Comparison of ENCODE assay signal across 11 cellular contexts in genomic region chr17:61395983-61396585, GRCh38. TPM values are rescaled to one million over a fixed set of nuclear protein-coding genes. Genes with fewer than 3 reads are reported as not detected.
DNase-seq lines count a peak whose midpoint lies in the region; ATAC-seq, FAIRE-seq and TF ChIP-seq lines count a peak whose summit lies in the region.
"Had no signal": no experiment of that assay in that cellular context is flagged by ENCODE, and none has a peak within 500 bp of the region (broad histone marks: within the 10 kb centered on the region; RNA-seq: fewer than 3 reads in every experiment).

No MANE protein-coding gene starts in this region.

- H4K20me1 ChIP-seq in HepG2 (ENCODE audit: insufficient read depth, low read length), result no peaks in the 10 kb centered on the region

- H2AFZ ChIP-seq in HepG2 (ENCODE audit: low read length), result no peak overlapping the region

- no peak for FAIRE-seq in HepG2 (lab: Jason Lieb, UNC)

- peaks cover 22% of the 10 kb centered on the region for H3K79me2 ChIP-seq in HepG2 (ENCODE audit: insufficient read depth, low read length)

- DNase-seq in HepG2 (ENCODE audit: low spot score) (no peak), NCI-H510A treated with DMSO at 0.1 percent for 48 hours (lab: John Stamatoyannopoulos, UW) (no peak), RPMI8226 (no peak), NCI-H446 (lab: John Stamatoyannopoulos, UW) (no peak)
- DNase-seq: CD4-positive, alpha-beta T cell; kidney glomerular epithelial cell had no signal

- TF ChIP-seq POLR2A in HepG2 (IDR thresholded peaks at IDR 0.05; ENCODE audit: insufficient read depth in 1 of 2, low read depth in 2 of 2, low read length in 2 of 2), result no peak

- intact Hi-C loops in HepG2 (cut with micrococcal nuclease; ENCODE audit: unreplicated experiment), result loop anchor here (10.0 kb wide), 1 partner anchor 671 kb away; no protein-coding TSS in a partner anchor

- H3K27ac ChIP-seq in HEK293 (ENCODE audit: extremely low read depth, low read depth, low read length) (no peak overlapping the region), cingulate gyrus (ENCODE audit: low read depth, low read length) (peak overlapping the region; percentile 60), HepG2 (ENCODE audit: extremely low read length, insufficient read depth, low read length) (no peak overlapping the region), skin epidermis (peak overlapping the region in 11 of 21 experiments; percentile 1 to 79 (median 57))

- H3K4me1 ChIP-seq in HEK293 (ENCODE audit: control insufficient read depth, insufficient read depth, low read length) (peaks cover 3% of the 10 kb centered on the region), HepG2 (ENCODE audit: insufficient read depth, low read length) (peaks cover 61% of the 10 kb centered on the region)

- H3K27me3 ChIP-seq in HepG2 (ENCODE audit: control insufficient read depth in 1 of 2, insufficient read depth in 2 of 2, low read length in 2 of 2), result no peaks in the 10 kb centered on the region

- CTCF ChIA-PET in HEK293 (lab: Yijun Ruan, JAX), result interaction anchor here (0.6 to 0.7 kb wide), 2 partner anchors 78 to 217 kb away, joined by 3 read pairs; no protein-coding TSS in a partner anchor
- CTCF ChIA-PET in HepG2 (lab: Yijun Ruan, JAX; ENCODE audit: low intra/inter-chr PET ratio, low total read pairs), result no interaction called here

- no peak overlapping the region for H3K9ac ChIP-seq in HepG2 (ENCODE audit: insufficient read depth, low read depth, low read length)

- POLR2A ChIA-PET in HEK293 (lab: Yijun Ruan, JAX), result no interaction called here
- POLR2A ChIA-PET in HepG2 (lab: Yijun Ruan, JAX), result no interaction called here

- WGBS in HepG2 (ENCODE audit: low lambda C conversion rate), result 94% methylated on average over 55 of the region's 63 CpGs

- TF ChIP-seq CTCF in HEK293 (tag by site-specific recombination; IDR thresholded peaks at IDR 0.05), result no peak
- no peak for TF ChIP-seq CTCF in HepG2 (CRISPR knock-in tag; IDR thresholded peaks at IDR 0.05)

- H3K4me3 ChIP-seq in HEK293 (ENCODE audit: low read depth, low read length) (no peak overlapping the region), HepG2 (replicated peaks in 1 of 3; ENCODE audit: insufficient read depth in 1 of 3, low read depth in 2 of 3, low read length in 3 of 3) (no peak overlapping the region), skin epidermis (peak overlapping the region in 3 of 7 experiments; percentile 3 to 54 (median 25))

- H3K9me3 ChIP-seq in HEK293 (ENCODE audit: control insufficient read depth, insufficient read depth, low read depth, low read length), result no peaks in the 10 kb centered on the region
- H3K9me3 ChIP-seq in HepG2 (ENCODE audit: low read length), result no peaks in the 10 kb centered on the region

- no peak for TF ChIP-seq RAD21 in HepG2 (CRISPR knock-in tag; IDR thresholded peaks at IDR 0.05)

- H3K36me3 ChIP-seq in HEK293 (ENCODE audit: control insufficient read depth in 2 of 2, insufficient read depth in 1 of 2, low read length in 2 of 2) (peaks cover 0 to 7% of the 10 kb centered on the region in 2 experiments; a peak in 1 of 3 replicates), HepG2 (replicated peaks in 1 of 2; ENCODE audit: control insufficient read depth in 1 of 2, insufficient read depth in 2 of 2, low read length in 2 of 2) (no peaks in the 10 kb centered on the region; a peak in 1 of 5 replicates)

- H3K4me2 ChIP-seq in HepG2 (ENCODE audit: low read depth, low read length), result no peak overlapping the region

- ATAC-seq in HepG2, result no peak
- ATAC-seq in GM18873 (IDR thresholded peaks at IDR 0.05; ENCODE audit: low FRiP score, unreplicated experiment), result no peak

- in situ Hi-C loops in HepG2 (cut with HindIII; ENCODE audit: extremely low pct_ligation_motif_present, low pct_unique_long_range_greater_than_20kb), result loop anchor here (10.0 kb wide), 1 partner anchor 671 kb away; no protein-coding TSS in a partner anchor

- TF ChIP-seq EP300 in HepG2 (IDR thresholded peaks at IDR 0.05; ENCODE audit: low read depth in 2 of 2, low read length in 2 of 2), result no peak
- TF ChIP-seq EP300 in HepG2 (CRISPR knock-in tag; IDR thresholded peaks at IDR 0.05; ENCODE audit: borderline replicate concordance), result no peak

- no TSS peak for BruUV-seq in HepG2 (replicated peaks; lab: Mats Ljungman, UMichigan)

TF ChIP-seq in HEK293, 187 proteins besides CTCF, POLR2A, EP300 and RAD21 (continues in another document):
- TF ChIP-seq ZNF600 (tag by site-specific recombination; IDR thresholded peaks at IDR 0.05) (peak; percentile 53; the same call in 1 of the 2 replicates), SCRT2 (tag by site-specific recombination; IDR thresholded peaks at IDR 0.05) (no peak)

TF ChIP-seq in HepG2, 621 proteins besides CTCF, POLR2A, EP300 and RAD21 (continues in another document):
- peak; percentile 81; the same call in 1 of the 2 replicates for TF ChIP-seq AKAP8 (CRISPR knock-in tag; IDR thresholded peaks at IDR 0.05)
- no peak for TF ChIP-seq ZBTB20 (CRISPR knock-in tag; IDR thresholded peaks at IDR 0.05; ENCODE audit: borderline replicate concordance, low read depth)
- no peak for TF ChIP-seq ZNF792 (CRISPR knock-in tag; IDR thresholded peaks at IDR 0.05)
- peak; percentile 16; the same call in 1 of the 2 replicates for TF ChIP-seq HNRNPL (IDR thresholded peaks at IDR 0.05; ENCODE audit: low read depth, low read length)
- TF ChIP-seq GMEB2 (CRISPR knock-in tag; IDR thresholded peaks at IDR 0.05; ENCODE audit: low read depth), result no peak

RNA-seq across cellular contexts. Expression of gene TBX2, which starts 3.6 kb away (rescaled TPM):
- 10.2 and 15.3 TPM in 2 replicates for total RNA-seq in HepG2 (2016; rRNA removed; fragmentation: Illumina TruSeq; extraction: Trizol)
- 3.7 TPM in 2 replicates for total RNA-seq in HepG2 (2016; cell fraction: cytosol; rRNA removed; fragmentation: Illumina TruSeq; extraction: Trizol; ENCODE audit: low read depth)
- 8.3 and 14.7 TPM in 2 replicates for total RNA-seq in HepG2 (2016; cell fraction: insoluble cytoplasmic fraction; rRNA removed; fragmentation: Illumina TruSeq; extraction: Trizol)
- total RNA-seq in HepG2 (2016; cell fraction: membrane; rRNA removed; fragmentation: Illumina TruSeq; extraction: Trizol), result 9.6 and 10.4 TPM in 2 replicates
- total RNA-seq in HepG2 (2016; cell fraction: nucleus; rRNA removed; fragmentation: Illumina TruSeq; extraction: Trizol), result 10.9 and 12.4 TPM in 2 replicates
- 2.8 and 3.0 TPM in 2 replicates for polyA plus RNA-seq in HepG2 (2011; rRNA removed)
- 1.9 and 3.7 TPM in 2 replicates for polyA plus RNA-seq in HepG2 (2011; cell fraction: cytosol; rRNA removed)
- polyA plus RNA-seq in HepG2 (2011; cell fraction: nucleus; rRNA removed), result 9.5 and 10.4 TPM in 2 replicates
- 1.0 and 1.6 TPM in 2 replicates for polyA plus RNA-seq in HepG2 (2012)
- 2.8 and 3.6 TPM in 2 replicates for polyA plus RNA-seq in HepG2 (2016; cell fraction: cytosol; fragmentation: Illumina TruSeq; extraction: Trizol; ENCODE audit: low read depth)
- polyA plus RNA-seq in HepG2 (2016; cell fraction: insoluble cytoplasmic fraction; fragmentation: Illumina TruSeq; extraction: Trizol; ENCODE audit: low read depth), result 13.1 and 15.6 TPM in 2 replicates
- 8.1 and 8.9 TPM in 2 replicates for polyA plus RNA-seq in HepG2 (2016; cell fraction: membrane; fragmentation: Illumina TruSeq; extraction: Trizol; ENCODE audit: low read depth)
- 26.2 and 30.9 TPM in 2 replicates for polyA plus RNA-seq in HepG2 (2016; cell fraction: nucleus; fragmentation: Illumina TruSeq; extraction: Trizol; ENCODE audit: insufficient read depth, low read depth)
- polyA minus RNA-seq in HepG2 (2011; rRNA and poly(A)+ RNA removed; ENCODE audit: low replicate concordance), result 3.0 and 6.9 TPM in 2 replicates
- 1.5 and 2.4 TPM in 2 replicates for polyA minus RNA-seq in HepG2 (2011; cell fraction: cytosol; rRNA and poly(A)+ RNA removed)
- 4.9 and 5.3 TPM in 2 replicates for polyA minus RNA-seq in HepG2 (2011; cell fraction: nucleus; rRNA and poly(A)+ RNA removed)
- total RNA-seq: T-helper 1 cell treated with Interleukin-12 subunit alpha and Interleukin-12 subunit beta and Interleukin-4 antibody, amounts not matched to agents 30 ng/mL and 1 ng/mL, for 36 hours had no signal

RNA-seq across cellular contexts. Expression of gene TBX4, which starts 56.1 kb away (rescaled TPM):
- 0.86 and 1.1 TPM in 2 replicates for total RNA-seq in HepG2 (2016; rRNA removed; fragmentation: Illumina TruSeq; extraction: Trizol)
- 0.10 and 0.35 TPM in 2 replicates for total RNA-seq in HepG2 (2016; cell fraction: cytosol; rRNA removed; fragmentation: Illumina TruSeq; extraction: Trizol; ENCODE audit: low read depth)
- total RNA-seq in HepG2 (2016; cell fraction: insoluble cytoplasmic fraction; rRNA removed; fragmentation: Illumina TruSeq; extraction: Trizol), result 0.92 and 1.3 TPM in 2 replicates
- 1.1 and 1.5 TPM in 2 replicates for total RNA-seq in HepG2 (2016; cell fraction: membrane; rRNA removed; fragmentation: Illumina TruSeq; extraction: Trizol)
- 1.1 and 1.3 TPM in 2 replicates for total RNA-seq in HepG2 (2016; cell fraction: nucleus; rRNA removed; fragmentation: Illumina TruSeq; extraction: Trizol)
- polyA plus RNA-seq in HepG2 (2011; rRNA removed), result 0.11 and 0.17 TPM in 2 replicates
- 0.05 and 0.09 TPM in 2 replicates for polyA plus RNA-seq in HepG2 (2011; cell fraction: cytosol; rRNA removed)
- 0.29 and 0.48 TPM in 2 replicates for polyA plus RNA-seq in HepG2 (2011; cell fraction: nucleus; rRNA removed)
- polyA plus RNA-seq in HepG2 (2012), result 0.15 and 0.40 TPM in 2 replicates
- polyA plus RNA-seq in HepG2 (2016; cell fraction: cytosol; fragmentation: Illumina TruSeq; extraction: Trizol; ENCODE audit: low read depth), result 0.14 and 0.16 TPM in 2 replicates
- polyA plus RNA-seq in HepG2 (2016; cell fraction: insoluble cytoplasmic fraction; fragmentation: Illumina TruSeq; extraction: Trizol; ENCODE audit: low read depth), result 1.2 and 1.7 TPM in 2 replicates
- 0.49 and 0.62 TPM in 2 replicates for polyA plus RNA-seq in HepG2 (2016; cell fraction: membrane; fragmentation: Illumina TruSeq; extraction: Trizol; ENCODE audit: low read depth)
- polyA plus RNA-seq in HepG2 (2016; cell fraction: nucleus; fragmentation: Illumina TruSeq; extraction: Trizol; ENCODE audit: insufficient read depth, low read depth), result 1.8 and 2.4 TPM in 2 replicates
- polyA minus RNA-seq in HepG2 (2011; rRNA and poly(A)+ RNA removed; ENCODE audit: low replicate concordance), result not detected in 2 replicates
- polyA minus RNA-seq in HepG2 (2011; cell fraction: cytosol; rRNA and poly(A)+ RNA removed), result not detected in 2 replicates
- polyA minus RNA-seq in HepG2 (2011; cell fraction: nucleus; rRNA and poly(A)+ RNA removed), result not detected in 2 replicates
- total RNA-seq: CD4-positive, alpha-beta T cell; T-helper 1 cell treated with Interleukin-12 subunit alpha and Interleukin-12 subunit beta and Interleukin-4 antibody, amounts not matched to agents 30 ng/mL and 1 ng/mL, for 36 hours had no signal

Comparison
In these comparisons a context has a peak if more than half of its experiments do, and no peak if none do; other contexts are left out.
1. H3K27ac ChIP-seq: peak in cingulate gyrus (single experiment) and skin epidermis (11 of 21); none in HEK293 (single experiment) and HepG2 (single experiment).
2. Of the 63 proteins assayed by ChIP-seq in both HepG2 and HEK293: peak only in HepG2: ZNF776; only in HEK293: none; in both: none; in neither: 62.